Comparison of ENCODE assay signal across 19 cellular contexts in the genomic region with DNA sequence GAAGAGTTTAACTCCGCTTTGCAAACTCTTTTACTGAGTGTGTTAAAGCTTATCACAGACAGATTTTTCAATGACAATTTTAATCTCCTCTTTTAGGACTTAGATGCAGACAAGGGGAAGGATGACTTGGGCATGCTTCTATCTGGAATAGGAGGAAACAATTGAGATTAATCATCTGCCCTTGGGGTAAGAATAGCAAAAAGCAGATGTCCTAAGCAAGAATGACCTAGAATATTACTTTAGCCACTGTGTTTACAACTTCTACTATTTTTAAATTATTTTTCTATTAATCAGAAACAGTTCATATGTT.
A peak's percentile ranks its signal among the peaks of the same experiment; 100 is the strongest.
DNase-seq lines count a peak whose midpoint lies in the region; ATAC-seq and TF ChIP-seq lines count a peak whose summit lies in the region.
"Had no signal": no experiment of that assay in that cellular context is flagged by ENCODE, and none has a peak within 500 bp of the region (broad histone marks: within the 10 kb centered on the region; RNA-seq: fewer than 3 reads in every experiment).

No MANE protein-coding gene starts in this region.

- WGBS in adrenal gland, 4 donors, result 17 to 39% (median 34%) methylated on average over 1 of the region's 1 CpG
- WGBS in mesenchymal stem cell, result 67% methylated on average over 1 of the region's 1 CpG

- peak overlapping the region; percentile 35; the same call in 1 of the 2 replicates for H3K4me3 Mint-ChIP-seq in HFFc6
- H3K4me3 Mint-ChIP-seq: activated naive CD8-positive, alpha-beta T cell treated with anti-CD3 and anti-CD28 coated beads, Interleukin-2, amount 50 U/mL, for 24 hours had no signal

- peak overlapping the region; percentile 38 for H3K4me3 ChIP-seq in BE2C (ENCODE audit: low read depth, low read length)
- H3K4me3 ChIP-seq in adrenal gland, result no peak overlapping the region
- H3K4me3 ChIP-seq in mesenchymal stem cell (ENCODE audit: insufficient read depth in 1 of 2, low read depth in 1 of 2, low read length in 2 of 2), result peak overlapping the region in 1 of 2 experiments; percentile 40
- H3K4me3 ChIP-seq: cardiac muscle cell, left lung, SJCRH30, testis had no signal

- H3K36me3 ChIP-seq in BE2C, result no peaks in the 10 kb centered on the region
- H3K36me3 ChIP-seq in adrenal gland (replicated peaks in 1 of 2), result no peaks in the 10 kb centered on the region
- H3K36me3 ChIP-seq in mesenchymal stem cell (ENCODE audit: control insufficient read depth in 1 of 2, insufficient read depth in 2 of 2, low read depth in 1 of 2, low read length in 2 of 2), result no peaks in the 10 kb centered on the region
- H3K36me3 ChIP-seq: cardiac muscle cell, left lung, SJCRH30 had no signal

- TF ChIP-seq POLR2A in adrenal gland (IDR thresholded peaks at IDR 0.05), result no peak

- no peak for TF ChIP-seq CTCF in BE2C (IDR thresholded peaks at IDR 0.05; ENCODE audit: low read depth, low read length)
- no peak for TF ChIP-seq CTCF in HFFc6 (IDR thresholded peaks at IDR 0.05)
- TF ChIP-seq CTCF in adrenal gland (IDR thresholded peaks at IDR 0.05), result no peak

- in situ Hi-C loops in KBM-7 (cut with MboI; ENCODE audit: low pct_unique_long_range_greater_than_20kb, low sequenced_read_pairs), result no loop called here

- H2AK5ac ChIP-seq in mesenchymal stem cell (ENCODE audit: low read length, severe bottlenecking), result no peak overlapping the region

- H2BK12ac ChIP-seq in mesenchymal stem cell (ENCODE audit: low read length in 2 of 2), result no peak overlapping the region

- H3K4me1 ChIP-seq in BE2C (no peaks in the 10 kb centered on the region; the same call in 1 of the 2 replicates), adrenal gland (replicated peaks in 1 of 2) (peaks cover 0 to 20% of the 10 kb centered on the region in 2 donors), mesenchymal stem cell (ENCODE audit: control insufficient read depth, insufficient read depth, low read depth, low read length) (no peaks in the 10 kb centered on the region)
- H3K4me1 ChIP-seq: left lung had no signal

- no peaks in the 10 kb centered on the region for H3K36me3 Mint-ChIP-seq in HFFc6 (ENCODE audit: low read depth)

- H3K4ac ChIP-seq in mesenchymal stem cell (ENCODE audit: low read depth in 1 of 2, low read length in 2 of 2), result no peak overlapping the region

- no peaks in the 10 kb centered on the region for H3K79me1 ChIP-seq in mesenchymal stem cell (replicated peaks; ENCODE audit: low read length, poor library complexity, severe bottlenecking)

- intact Hi-C loops in adrenal gland (cut with DNase I), result no loop called here

- peaks cover 16% of the 10 kb centered on the region; the same call in 1 of the 2 replicates for H3K4me1 Mint-ChIP-seq in HFFc6 (ENCODE audit: low read depth)
- H3K4me1 Mint-ChIP-seq: activated naive CD8-positive, alpha-beta T cell treated with anti-CD3 and anti-CD28 coated beads, Interleukin-2, amount 50 U/mL, for 24 hours had no signal

- no peak overlapping the region for H3K14ac ChIP-seq in mesenchymal stem cell (ENCODE audit: low read length in 2 of 2)

- no peaks in the 10 kb centered on the region for H3K9me3 Mint-ChIP-seq in HFFc6
- H3K9me3 Mint-ChIP-seq: activated naive CD8-positive, alpha-beta T cell treated with anti-CD3 and anti-CD28 coated beads, Interleukin-2, amount 50 U/mL, for 24 hours; activated T-helper 2 cell treated with anti-CD3 and anti-CD28 coated beads, Interferon-gamma antibody, Interleukin-2, Interleukin-4, amounts not matched to agents 10 μg/mL and 5 μg/mL and 100 μg/mL, durations not matched to agents 14 hours and 24 hours and 36 hours had no signal

- H3K9ac ChIP-seq in mesenchymal stem cell (ENCODE audit: low read length), result peak overlapping the region; percentile 52

- H4K8ac ChIP-seq in mesenchymal stem cell (ENCODE audit: low read length), result no peak overlapping the region

- H3K4me2 ChIP-seq in mesenchymal stem cell (ENCODE audit: low read length, poor library complexity, severe bottlenecking), result no peak overlapping the region

- no peak overlapping the region for H2BK5ac ChIP-seq in mesenchymal stem cell (ENCODE audit: low read depth, low read length, poor library complexity, severe bottlenecking)

- H3K27me3 Mint-ChIP-seq in HFFc6 (ENCODE audit: insufficient read depth), result no peaks in the 10 kb centered on the region
- H3K27me3 Mint-ChIP-seq: activated naive CD8-positive, alpha-beta T cell treated with anti-CD3 and anti-CD28 coated beads, Interleukin-2, amount 50 U/mL, for 24 hours had no signal

- DNase-seq in BE2C (no peak), HFFc6 (peak; percentile 19), adrenal gland (peak in 2 of 7 donors; percentile 12 to 36), mesenchymal stem cell (peak; percentile 8), KBM-7 (no peak), middle frontal gyrus (ENCODE audit: extremely low spot score, low spot score) (no peak)
- DNase-seq: activated naive CD8-positive, alpha-beta T cell treated with anti-CD3 and anti-CD28 coated beads, Interleukin-2, amount 50 U/mL, for 24 hours; dermis blood vessel endothelial cell; DND-41; GOT3; left lung; occipital lobe; retina; T-helper 9 cell; testis had no signal

- no peak overlapping the region for H2BK15ac ChIP-seq in mesenchymal stem cell (ENCODE audit: low read depth, poor library complexity, severe bottlenecking)

- no peak overlapping the region for H3K27ac Mint-ChIP-seq in HFFc6
- H3K27ac Mint-ChIP-seq: activated naive CD8-positive, alpha-beta T cell treated with anti-CD3 and anti-CD28 coated beads, Interleukin-2, amount 50 U/mL, for 24 hours; activated T-helper 2 cell treated with anti-CD3 and anti-CD28 coated beads, Interferon-gamma antibody, Interleukin-2, Interleukin-4, amounts not matched to agents 10 μg/mL and 5 μg/mL and 100 μg/mL, durations not matched to agents 14 hours and 24 hours and 36 hours had no signal

- H3K9me3 ChIP-seq in BE2C, result no peaks in the 10 kb centered on the region
- peaks cover 0 to 5% (median 0%) of the 10 kb centered on the region in 3 donors for H3K9me3 ChIP-seq in adrenal gland (replicated peaks in 1 of 3)
- no peaks in the 10 kb centered on the region for H3K9me3 ChIP-seq in mesenchymal stem cell (ENCODE audit: control insufficient read depth, low read length)
- H3K9me3 ChIP-seq: left lung, SJCRH30, testis had no signal

- H3K27me3 ChIP-seq in BE2C (no peaks in the 10 kb centered on the region), adrenal gland (no peaks in the 10 kb centered on the region), mesenchymal stem cell (ENCODE audit: control insufficient read depth in 1 of 2, insufficient read depth in 1 of 2, low read length in 2 of 2) (no peaks in the 10 kb centered on the region)
- H3K27me3 ChIP-seq: cardiac muscle cell, left lung, SJCRH30, testis had no signal

- H4K91ac ChIP-seq in mesenchymal stem cell (ENCODE audit: low read length), result no peak overlapping the region

- no peak overlapping the region for H2BK120ac ChIP-seq in mesenchymal stem cell (ENCODE audit: low read depth, low read length)

- ATAC-seq in GM21717 (IDR thresholded peaks at IDR 0.05; ENCODE audit: unreplicated experiment), result no peak
- ATAC-seq: activated naive CD8-positive, alpha-beta T cell treated with anti-CD3 and anti-CD28 coated beads, Interleukin-2, amount 50 U/mL, for 24 hours; left lung had no signal

- no peak overlapping the region for H3K18ac ChIP-seq in mesenchymal stem cell (ENCODE audit: low read depth in 1 of 2, low read length in 2 of 2)

- peak overlapping the region in 4 of 5 donors; percentile 1 to 75 (median 8) for H3K27ac ChIP-seq in adrenal gland
- no peak overlapping the region for H3K27ac ChIP-seq in mesenchymal stem cell (ENCODE audit: low read length, poor library complexity, severe bottlenecking)
- H3K27ac ChIP-seq: cardiac muscle cell, left lung had no signal

- no peak overlapping the region for H3K23ac ChIP-seq in mesenchymal stem cell (ENCODE audit: low read length in 2 of 2)

- H2AFZ ChIP-seq in mesenchymal stem cell (ENCODE audit: low read depth, low read length), result no peak overlapping the region

Comparison
In these comparisons a context has a peak if more than half of its experiments do, and no peak if none do; other contexts are left out.
1. DNase-seq: peak in HFFc6 (single experiment) and mesenchymal stem cell (single experiment); none in BE2C (single experiment), KBM-7 (single experiment) and middle frontal gyrus (single experiment).